7 cellular contexts compared by ENCODE assay signal in the genomic region with DNA sequence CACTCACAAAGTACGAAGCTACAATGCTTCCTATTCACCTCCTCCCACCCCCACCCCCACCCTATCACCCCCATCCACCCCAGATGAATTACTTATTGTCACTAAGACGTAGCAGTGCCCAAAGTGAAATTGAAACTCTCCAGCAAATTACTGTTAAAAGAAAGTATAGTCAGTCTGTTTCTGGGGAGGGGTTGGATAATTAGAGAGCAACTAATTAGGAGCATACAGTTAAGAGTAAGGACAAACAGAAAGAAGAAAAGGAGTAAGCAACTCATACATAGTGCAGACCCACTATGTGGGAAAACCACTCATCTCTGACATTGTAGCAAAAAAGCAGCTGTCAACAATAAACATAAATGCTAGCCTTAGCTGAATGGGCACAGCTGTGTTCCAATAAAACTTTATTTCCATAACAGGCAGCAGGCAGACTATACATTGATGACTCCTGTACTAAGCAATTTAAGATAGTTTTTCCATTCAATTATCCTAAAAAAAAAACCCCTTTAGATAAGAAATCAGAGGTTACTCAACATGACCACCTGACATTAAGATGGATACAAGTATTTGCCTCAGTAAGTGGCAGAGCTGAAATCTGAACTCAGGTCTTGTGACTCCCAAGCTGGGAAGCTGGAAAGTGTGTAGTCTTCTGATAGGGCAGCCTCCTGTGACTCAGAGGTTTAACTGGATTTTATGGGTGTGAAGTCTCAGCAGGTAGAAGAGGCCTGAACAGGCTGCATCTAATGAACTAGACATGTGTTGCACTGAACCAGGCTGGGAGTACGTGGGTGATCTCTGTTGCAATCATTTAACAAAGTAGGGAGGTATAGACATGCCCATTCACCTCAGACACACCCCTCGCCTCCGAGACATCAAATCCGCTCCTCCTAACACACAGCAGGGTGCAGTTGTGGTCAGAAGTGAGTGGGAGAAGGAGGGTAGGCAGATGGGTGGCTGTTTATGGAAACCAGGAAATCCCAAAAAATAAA.
DNase-seq lines count a peak whose midpoint lies in the region; ATAC-seq and TF ChIP-seq lines count a peak whose summit lies in the region.

No MANE protein-coding gene starts in this region.

- no peak overlapping the region for H3K27ac Mint-ChIP-seq in Calu3 (ENCODE audit: unreplicated experiment)

- intact Hi-C loops in Calu3 (cut with micrococcal nuclease; ENCODE audit: unreplicated experiment), result no loop called here

- H3K27me3 Mint-ChIP-seq in Calu3 (ENCODE audit: unreplicated experiment), result no peaks in the 10 kb centered on the region

- H3K4me1 Mint-ChIP-seq in Calu3 (ENCODE audit: low read depth, unreplicated experiment), result no peaks in the 10 kb centered on the region

- peak; percentile 60 for ATAC-seq in GM18867 (IDR thresholded peaks at IDR 0.05; ENCODE audit: unreplicated experiment)

- H3K27ac ChIP-seq in SJSA1, result peak overlapping the region; percentile 52

- peaks cover 50% of the 10 kb centered on the region for H3K4me1 ChIP-seq in SJSA1 (replicated peaks)

- H3K4me3 Mint-ChIP-seq in Calu3 (ENCODE audit: low read depth, unreplicated experiment), result no peak overlapping the region

- H3K4me3 ChIP-seq in SJSA1, result no peak overlapping the region

- H3K27me3 ChIP-seq in SJSA1 (replicated peaks), result no peaks in the 10 kb centered on the region

- no peak for TF ChIP-seq CTCF in Calu3 (IDR thresholded peaks at IDR 0.05; ENCODE audit: unreplicated experiment)

- H3K36me3 Mint-ChIP-seq in Calu3 (ENCODE audit: insufficient read depth, unreplicated experiment), result no peaks in the 10 kb centered on the region

- no peaks in the 10 kb centered on the region for H3K9me3 Mint-ChIP-seq in Calu3 (ENCODE audit: low read depth, unreplicated experiment)

- no peaks in the 10 kb centered on the region for H3K36me3 ChIP-seq in SJSA1

- CTCF ChIA-PET in Calu3 (lab: Charles Lee), result no interaction called here

- BruUV-seq in Calu3 (replicated peaks; lab: Mats Ljungman, UMichigan), result no TSS peak

- H3K9me3 ChIP-seq in SJSA1 (replicated peaks), result no peaks in the 10 kb centered on the region

- DNase-seq in HCEC 1CT (peak; percentile 52), SJSA1 (ENCODE audit: low read depth in 1 of 2, low spot score in 2 of 2) (peak in 1 of 2 experiments; percentile 31), islet precursor cell (peak; percentile 83), ecto neural progenitor cell (ENCODE audit: low spot score) (no peak), Calu3 (no peak)
- no peak for DNase-seq in activated CD8-positive, alpha-beta memory T cell treated with anti-CD3 and anti-CD28 coated beads, Interleukin-2, amount 50 U/mL, for 48 hours

Comparison
In these comparisons a context has a peak if more than half of its experiments do, and no peak if none do; other contexts are left out.
1. DNase-seq: peak in HCEC 1CT (single experiment) and islet precursor cell (single experiment); none in activated CD8-positive, alpha-beta memory T cell treated with anti-CD3 and anti-CD28 coated beads, Interleukin-2, amount 50 U/mL, for 48 hours (single experiment), ecto neural progenitor cell (single experiment) and Calu3 (single experiment).